Comparison of ENCODE assay signal across 9 cellular contexts in genomic region chrX:24646745-24647182, GRCh38. TPM values are rescaled to one million over a fixed set of nuclear protein-coding genes. Genes with fewer than 3 reads are reported as not detected.
DNase-seq lines count a peak whose midpoint lies in the region; ATAC-seq lines count a peak whose summit lies in the region.
"Had no signal": no experiment of that assay in that cellular context is flagged by ENCODE, and none has a peak within 500 bp of the region (broad histone marks: within the 10 kb centered on the region; RNA-seq: fewer than 3 reads in every experiment).

No MANE protein-coding gene starts in this region.

- intact Hi-C loops in aorta (cut with DNase I) = no loop called here

- no peaks in the 10 kb centered on the region for H3K9me3 Mint-ChIP-seq in central memory CD8-positive, alpha-beta T cell

- no peak overlapping the region for H3K27ac ChIP-seq in mesenchymal stem cell (ENCODE audit: low read length, poor library complexity, severe bottlenecking)
- no peak overlapping the region for H3K27ac ChIP-seq in aorta (ENCODE audit: low read depth in 1 of 2, low read length in 2 of 2)
- H3K27ac ChIP-seq: VCaP had no signal

- H2BK5ac ChIP-seq in mesenchymal stem cell (ENCODE audit: low read depth, low read length, poor library complexity, severe bottlenecking) = no peak overlapping the region

- peak overlapping the region; percentile 11 for H2AFZ ChIP-seq in mesenchymal stem cell (ENCODE audit: low read depth, low read length)

- H3K27ac Mint-ChIP-seq in central memory CD8-positive, alpha-beta T cell (ENCODE audit: low read depth) = peak overlapping the region; percentile 48

- H2BK120ac ChIP-seq in mesenchymal stem cell (ENCODE audit: low read depth, low read length) = no peak overlapping the region

- no peak overlapping the region for H3K4ac ChIP-seq in mesenchymal stem cell (ENCODE audit: low read depth in 1 of 2, low read length in 2 of 2)

- H3K27me3 ChIP-seq in mesenchymal stem cell (ENCODE audit: control insufficient read depth in 1 of 2, insufficient read depth in 1 of 2, low read length in 2 of 2) = peaks cover 0 to 49% of the 10 kb centered on the region in 2 experiments
- H3K27me3 ChIP-seq in aorta (ENCODE audit: control insufficient read depth in 1 of 2, insufficient read depth in 2 of 2, low read length in 1 of 2) = no peaks in the 10 kb centered on the region

- H3K4me3 Mint-ChIP-seq in central memory CD8-positive, alpha-beta T cell = peak overlapping the region; percentile 74

- no peak overlapping the region for H2AK5ac ChIP-seq in mesenchymal stem cell (ENCODE audit: low read length, severe bottlenecking)

- peak overlapping the region; percentile 77 for H3K4me2 ChIP-seq in mesenchymal stem cell (ENCODE audit: low read length, poor library complexity, severe bottlenecking)

- H3K27me3 Mint-ChIP-seq in central memory CD8-positive, alpha-beta T cell = peaks cover 15% of the 10 kb centered on the region

- no peak overlapping the region for H3K23ac ChIP-seq in mesenchymal stem cell (ENCODE audit: low read length in 2 of 2)

- no peaks in the 10 kb centered on the region for H3K36me3 ChIP-seq in mesenchymal stem cell (ENCODE audit: control insufficient read depth in 1 of 2, insufficient read depth in 2 of 2, low read depth in 1 of 2, low read length in 2 of 2)
- H3K36me3 ChIP-seq in aorta (ENCODE audit: control insufficient read depth in 1 of 2, insufficient read depth in 2 of 2, low read length in 1 of 2) = no peaks in the 10 kb centered on the region

- H4K91ac ChIP-seq in mesenchymal stem cell (ENCODE audit: low read length) = no peak overlapping the region

- 4% methylated on average over 8 of the region's 13 CpGs for WGBS in mesenchymal stem cell
- WGBS in aorta, 2 donors = 1 to 14% methylated on average over 13 of the region's 13 CpGs

- peaks cover 2% of the 10 kb centered on the region for H3K36me3 Mint-ChIP-seq in central memory CD8-positive, alpha-beta T cell (ENCODE audit: insufficient read depth)

- H3K9me3 ChIP-seq in mesenchymal stem cell (ENCODE audit: control insufficient read depth, low read length) (no peaks in the 10 kb centered on the region), aorta (ENCODE audit: control insufficient read depth, low read length) (no peaks in the 10 kb centered on the region)

- no peak overlapping the region for H2BK15ac ChIP-seq in mesenchymal stem cell (ENCODE audit: low read depth, poor library complexity, severe bottlenecking)

- no peaks in the 10 kb centered on the region for H3K79me1 ChIP-seq in mesenchymal stem cell (replicated peaks; ENCODE audit: low read length, poor library complexity, severe bottlenecking)

- no peak for DNase-seq in activated CD4-positive, CD25-positive, alpha-beta regulatory T cell (lab: John Stamatoyannopoulos, UW)
- peak; percentile 44 for DNase-seq in NCI-H2107 (lab: John Stamatoyannopoulos, UW)
- no peak for DNase-seq in central memory CD8-positive, alpha-beta T cell (ENCODE audit: low spot score in 2 of 2)
- DNase-seq in mesenchymal stem cell = peak; percentile 20
- DNase-seq in aorta = no peak
- DNase-seq in NAMALWA (ENCODE audit: low spot score) = no peak

- H3K4me1 Mint-ChIP-seq in central memory CD8-positive, alpha-beta T cell = peaks cover 15% of the 10 kb centered on the region

- peak overlapping the region; percentile 37 for H4K8ac ChIP-seq in mesenchymal stem cell (ENCODE audit: low read length)

- peak; percentile 12 to 14 for ATAC-seq in activated CD4-positive, CD25-positive, alpha-beta regulatory T cell treated with anti-CD3 and anti-CD28 coated beads, Interleukin-2, amount 50 U/mL, for 24 hours
- ATAC-seq in central memory CD8-positive, alpha-beta T cell (replicated peaks; ENCODE audit: extremely low read depth, poor library complexity, severe bottlenecking) = peak; percentile 25
- ATAC-seq in aorta (ENCODE audit: low FRiP score) (peak; percentile 63), HG03520 (IDR thresholded peaks at IDR 0.05; ENCODE audit: unreplicated experiment) (no peak)

- H3K9ac ChIP-seq in mesenchymal stem cell (ENCODE audit: low read length) = peak overlapping the region; percentile 42

- H3K4me1 ChIP-seq in mesenchymal stem cell (ENCODE audit: control insufficient read depth, insufficient read depth, low read depth, low read length) (no peaks in the 10 kb centered on the region), aorta (ENCODE audit: control insufficient read depth in 1 of 2, insufficient read depth in 2 of 2, low read length in 2 of 2) (peaks cover 0 to 3% of the 10 kb centered on the region in 2 donors)

- H3K4me3 ChIP-seq in mesenchymal stem cell (ENCODE audit: insufficient read depth in 1 of 2, low read depth in 1 of 2, low read length in 2 of 2) = peak overlapping the region in 1 of 2 experiments; percentile 57
- peak overlapping the region; percentile 1 to 26 for H3K4me3 ChIP-seq in aorta (ENCODE audit: low read length in 2 of 2)

- H3K14ac ChIP-seq in mesenchymal stem cell (ENCODE audit: low read length in 2 of 2) = no peak overlapping the region

- no peak overlapping the region for H3K18ac ChIP-seq in mesenchymal stem cell (ENCODE audit: low read depth in 1 of 2, low read length in 2 of 2)

- H2BK12ac ChIP-seq in mesenchymal stem cell (ENCODE audit: low read length in 2 of 2) = no peak overlapping the region

RNA-seq across cellular contexts. Expression of gene PCYT1B, which starts 0.4 kb away (rescaled TPM):
- polyA plus RNA-seq in mesenchymal stem cell (2013, experiment 1 of 2) = 0.54 TPM
- 0.74 TPM for polyA plus RNA-seq in mesenchymal stem cell (2013, experiment 2 of 2)
- total RNA-seq in aorta = 1 to 10 TPM in 1 of 2 donors, under 1 TPM in 1; 0.96 to 1.3 TPM
- polyA plus RNA-seq in aorta = under 1 TPM in 1 of 2 donors, not detected in 1; 0.03 TPM

RNA-seq across cellular contexts. Expression of gene POLA1, which starts 47.0 kb away (rescaled TPM):
- polyA plus RNA-seq in mesenchymal stem cell (2013, experiment 1 of 2) = 1.9 TPM
- 2.3 TPM for polyA plus RNA-seq in mesenchymal stem cell (2013, experiment 2 of 2)
- total RNA-seq in aorta = 10 to 100 TPM; 10.4 to 15.6 TPM
- 1 to 10 TPM; 1.6 to 3.0 TPM for polyA plus RNA-seq in aorta

Comparison
In these comparisons a context has a peak if more than half of its experiments do, and no peak if none do; other contexts are left out.
1. DNase-seq: peak in NCI-H2107 (single experiment) and mesenchymal stem cell (single experiment); none in activated CD4-positive, CD25-positive, alpha-beta regulatory T cell (0 of 4), central memory CD8-positive, alpha-beta T cell (0 of 2), aorta (0 of 2) and NAMALWA (single experiment).